2 cellular contexts compared by ENCODE assay signal in genomic region chr5:101346906-101347305, GRCh38.
TF ChIP-seq lines count a peak whose summit lies in the region.

No MANE protein-coding gene starts in this region.

TF ChIP-seq in GM23338, 12 proteins besides CTCF, POLR2A, EP300 and RAD21:
- TF ChIP-seq ZNF331 (CRISPR knock-in tag; IDR thresholded peaks at IDR 0.05; ENCODE audit: low read depth) (no peak), CREB1 (CRISPR knock-in tag; IDR thresholded peaks at IDR 0.05; ENCODE audit: low read depth) (no peak), EZH2phosphoT487 (IDR thresholded peaks at IDR 0.05; ENCODE audit: unreplicated experiment) (no peak), ZNF462 (CRISPR knock-in tag; IDR thresholded peaks at IDR 0.05) (no peak), ETS1 (IDR thresholded peaks at IDR 0.05) (no peak), EZH2 (IDR thresholded peaks at IDR 0.05; ENCODE audit: low read depth, unreplicated experiment) (no peak), REST (IDR thresholded peaks at IDR 0.05; ENCODE audit: unreplicated experiment) (no peak), ZNF114 (CRISPR knock-in tag; IDR thresholded peaks at IDR 0.05) (no peak), JUNB (IDR thresholded peaks at IDR 0.05; ENCODE audit: unreplicated experiment) (no peak), NANOG (IDR thresholded peaks at IDR 0.05; ENCODE audit: borderline replicate concordance) (no peak), STAT1 (IDR thresholded peaks at IDR 0.05; ENCODE audit: unreplicated experiment) (no peak), POLR2AphosphoS5 (IDR thresholded peaks at IDR 0.05; ENCODE audit: low read depth) (no peak)
TF ChIP-seq in GM23338: peak in this region for 0.

TF ChIP-seq in GM12878, 131 proteins besides CTCF, POLR2A, EP300 and RAD21:
- TF ChIP-seq HCFC1 (IDR thresholded peaks at IDR 0.05; ENCODE audit: low read length): no peak
- TF ChIP-seq NFYA (IDR thresholded peaks at IDR 0.05; ENCODE audit: borderline replicate concordance, low read depth, low read length): no peak
- no peak for TF ChIP-seq POLR2AphosphoS2 (IDR thresholded peaks at IDR 0.05; ENCODE audit: low read depth, low read length)
- TF ChIP-seq ZBTB11 (CRISPR knock-in tag; IDR thresholded peaks at IDR 0.05): no peak
- no peak for TF ChIP-seq ZSCAN29 (IDR thresholded peaks at IDR 0.05)
- TF ChIP-seq ZBTB4 (CRISPR knock-in tag; IDR thresholded peaks at IDR 0.05): no peak
- no peak for TF ChIP-seq IKZF2 (IDR thresholded peaks at IDR 0.05)
- TF ChIP-seq SMC3 (IDR thresholded peaks at IDR 0.05; ENCODE audit: borderline replicate concordance, low read length): no peak
- TF ChIP-seq BCL11A (IDR thresholded peaks at IDR 0.05; ENCODE audit: low read depth, low read length): no peak
- TF ChIP-seq ZNF687 (IDR thresholded peaks at IDR 0.05): no peak
- no peak for TF ChIP-seq BHLHE40 (IDR thresholded peaks at IDR 0.05; ENCODE audit: borderline replicate concordance in 1 of 2, low read depth in 2 of 2, low read length in 1 of 2)
- TF ChIP-seq CEBPZ (IDR thresholded peaks at IDR 0.05; ENCODE audit: low read depth, low read length): no peak
- no peak for TF ChIP-seq ATF7 (IDR thresholded peaks at IDR 0.05; ENCODE audit: low read depth)
